Comparison of ENCODE assay signal across 9 cellular contexts in the genomic region with DNA sequence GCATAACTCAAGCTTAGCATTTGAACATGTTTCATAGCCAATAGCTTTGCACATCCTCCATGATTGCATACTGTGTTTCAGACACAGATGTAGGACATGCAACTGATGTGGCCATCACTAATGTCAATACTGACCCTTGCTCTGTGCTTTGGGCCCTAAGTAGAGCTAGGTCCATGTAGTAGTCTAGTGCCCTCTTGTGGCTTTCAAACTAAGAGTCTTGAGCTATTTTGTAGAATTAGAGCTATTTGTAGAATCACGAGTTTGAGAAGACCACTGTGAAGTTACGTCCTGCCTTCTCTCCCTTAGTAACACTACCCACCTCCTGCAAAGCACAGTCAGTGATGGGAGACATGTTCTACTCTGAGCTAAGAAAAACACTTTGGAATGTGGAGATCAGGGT.
DNase-seq lines count a peak whose midpoint lies in the region; ATAC-seq, FAIRE-seq and TF ChIP-seq lines count a peak whose summit lies in the region.
"Had no signal": no experiment of that assay in that cellular context is flagged by ENCODE, and none has a peak within 500 bp of the region (broad histone marks: within the 10 kb centered on the region; RNA-seq: fewer than 3 reads in every experiment).

No MANE protein-coding gene starts in this region.

- no peak overlapping the region for H2AFZ ChIP-seq in OCI-LY1 (ENCODE audit: low read length)

- H3K4me3 ChIP-seq in OCI-LY1 (ENCODE audit: low read depth, low read length, poor library complexity, severe bottlenecking) = no peak overlapping the region
- no peak overlapping the region for H3K4me3 ChIP-seq in esophagus squamous epithelium
- no peak overlapping the region for H3K4me3 ChIP-seq in pancreas
- no peak overlapping the region for H3K4me3 ChIP-seq in ovary
- H3K4me3 ChIP-seq in vagina = no peak overlapping the region

- no peaks in the 10 kb centered on the region for H3K9me2 ChIP-seq in OCI-LY1 (ENCODE audit: low read depth, low read length)

- H3F3A ChIP-seq in OCI-LY1 (ENCODE audit: insufficient read depth, low read length) = no peaks in the 10 kb centered on the region

- H3K27ac ChIP-seq in OCI-LY1 (ENCODE audit: low read depth, low read length, poor library complexity, severe bottlenecking) (no peak overlapping the region), esophagus squamous epithelium (no peak overlapping the region), pancreas (no peak overlapping the region), ovary (no peak overlapping the region), vagina (no peak overlapping the region)
- H3K27ac ChIP-seq: epithelial cell of prostate had no signal

- no peak overlapping the region for H3K4me2 ChIP-seq in OCI-LY1 (ENCODE audit: low read length)

- no peak for TF ChIP-seq POLR2A in esophagus squamous epithelium (IDR thresholded peaks at IDR 0.05)
- TF ChIP-seq POLR2A in ovary (IDR thresholded peaks at IDR 0.05) = no peak
- no peak for TF ChIP-seq POLR2A in vagina (IDR thresholded peaks at IDR 0.05)

- no peaks in the 10 kb centered on the region for H4K20me1 ChIP-seq in OCI-LY1 (ENCODE audit: insufficient read depth, low read length)

- H3K4me1 ChIP-seq in OCI-LY1 (ENCODE audit: insufficient read depth, low read length, severe bottlenecking) (no peaks in the 10 kb centered on the region), esophagus squamous epithelium (peaks cover 0 to 6% (median 0%) of the 10 kb centered on the region in 3 donors), pancreas (no peaks in the 10 kb centered on the region), ovary (ENCODE audit: insufficient read depth) (peaks cover 6% of the 10 kb centered on the region), vagina (no peaks in the 10 kb centered on the region)

- H3K36me3 ChIP-seq in OCI-LY1 (ENCODE audit: insufficient read depth, low read length) (no peaks in the 10 kb centered on the region), esophagus squamous epithelium (no peaks in the 10 kb centered on the region), pancreas (no peaks in the 10 kb centered on the region), ovary (no peaks in the 10 kb centered on the region), vagina (no peaks in the 10 kb centered on the region)

- FAIRE-seq in pancreas (lab: Jason Lieb, UNC) = no peak

- DNase-seq in CMK (ENCODE audit: low read depth) (peak; percentile 60), HK-2 (ENCODE audit: unreplicated experiment) (peak; percentile 7), esophagus squamous epithelium (lab: John Stamatoyannopoulos, UW) (no peak), pancreas (no peak), ovary (no peak), retina (no peak), vagina (ENCODE audit: extremely low spot score in 2 of 2) (no peak)

- TF ChIP-seq CTCF in OCI-LY1 (IDR thresholded peaks at IDR 0.05; ENCODE audit: low read length) (peak; percentile 41; the same call in 1 of the 2 replicates), esophagus squamous epithelium (IDR thresholded peaks at IDR 0.05) (peak in 5 of 6 experiments; percentile 23 to 52 (median 35)), pancreas (IDR thresholded peaks at IDR 0.05) (peak in 2 of 4 donors; percentile 14 to 16), ovary (IDR thresholded peaks at IDR 0.05) (peak in 1 of 3 donors; percentile 43), vagina (IDR thresholded peaks at IDR 0.05) (peak in 1 of 3 experiments; percentile 35)

- no peak overlapping the region for H3K9ac ChIP-seq in OCI-LY1 (ENCODE audit: low read length)

- ATAC-seq in pancreas = peak in 3 of 4 donors; percentile 50 to 63 (median 54)

- no peaks in the 10 kb centered on the region for H3K79me2 ChIP-seq in OCI-LY1 (ENCODE audit: insufficient read depth, low read length)

- intact Hi-C loops in esophagus squamous epithelium (cut with DNase I) = no loop called here
- intact Hi-C loops in pancreas (cut with DNase I) = loop anchor here in 1 of 3 donors (10.0 kb wide), 1 partner anchor 481 kb away; no protein-coding TSS in a partner anchor
- intact Hi-C loops in ovary (cut with DNase I) = loop anchor here in 1 of 4 donors (5.0 kb wide), 1 partner anchor 469 kb away; a partner anchor contains a TSS
- intact Hi-C loops in vagina (cut with DNase I) = loop anchor here (10.0 kb wide), 1 partner anchor 471 kb away; a partner anchor contains a TSS

- 27 to 50% methylated on average over 2 of the region's 2 CpGs for WGBS in esophagus squamous epithelium, 2 donors
- WGBS in pancreas, 2 donors = 29 to 41% methylated on average over 2 of the region's 2 CpGs
- 49 to 53% (median 50%) methylated on average over 2 of the region's 2 CpGs for WGBS in ovary, 3 donors

- H3K27me3 ChIP-seq in OCI-LY1 (ENCODE audit: insufficient read depth, low read length) (no peaks in the 10 kb centered on the region), esophagus squamous epithelium (peaks cover 0 to 4% (median 0%) of the 10 kb centered on the region in 4 donors), pancreas (no peaks in the 10 kb centered on the region), ovary (no peaks in the 10 kb centered on the region), vagina (no peaks in the 10 kb centered on the region)

- TF ChIP-seq EP300 in ovary (IDR thresholded peaks at IDR 0.05) = no peak

- H3K9me3 ChIP-seq in OCI-LY1 (ENCODE audit: low read length) = no peaks in the 10 kb centered on the region
- no peaks in the 10 kb centered on the region for H3K9me3 ChIP-seq in esophagus squamous epithelium
- H3K9me3 ChIP-seq in pancreas = no peaks in the 10 kb centered on the region
- H3K9me3 ChIP-seq in ovary = no peaks in the 10 kb centered on the region
- no peaks in the 10 kb centered on the region for H3K9me3 ChIP-seq in vagina

Comparison
In these comparisons a context has a peak if more than half of its experiments do, and no peak if none do; other contexts are left out.
1. DNase-seq: peak in CMK (single experiment) and HK-2 (single experiment); none in esophagus squamous epithelium (single experiment), pancreas (0 of 6), ovary (0 of 5), retina (single experiment) and vagina (0 of 2).